In the genomic region with DNA sequence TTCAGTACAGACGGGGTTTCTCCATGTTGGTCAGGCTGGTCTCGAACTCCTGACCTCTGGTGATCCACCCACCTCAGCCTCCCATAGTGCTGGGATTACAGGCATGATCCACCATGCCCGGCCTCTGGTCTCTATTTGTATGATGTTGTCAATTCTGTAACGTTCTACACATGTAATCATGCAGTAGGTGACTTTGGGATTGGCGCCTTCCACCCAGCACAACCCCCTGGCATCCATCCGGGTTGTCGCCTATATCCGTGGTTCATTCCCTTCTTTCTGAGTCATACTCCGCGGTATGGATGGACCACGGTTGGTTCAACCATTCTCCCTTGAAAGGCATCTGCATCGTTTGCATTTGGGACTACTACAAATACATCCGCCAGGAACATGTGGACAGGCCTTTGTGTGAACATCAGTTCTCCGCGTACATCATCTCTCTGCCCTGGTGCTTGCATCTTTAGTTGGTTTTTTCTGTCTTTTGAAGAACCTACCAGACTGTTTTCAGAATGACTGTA, we compare ENCODE assay signal across 1 cellular context.
TF ChIP-seq lines count a peak whose summit lies in the region.

No MANE protein-coding gene starts in this region.

TF ChIP-seq in HCT116, 20 proteins besides CTCF, POLR2A, EP300 and RAD21 (continued from another document):
- TF ChIP-seq SRF (IDR thresholded peaks at IDR 0.05; ENCODE audit: low read depth) = no peak
- TF ChIP-seq, protein P1, sequence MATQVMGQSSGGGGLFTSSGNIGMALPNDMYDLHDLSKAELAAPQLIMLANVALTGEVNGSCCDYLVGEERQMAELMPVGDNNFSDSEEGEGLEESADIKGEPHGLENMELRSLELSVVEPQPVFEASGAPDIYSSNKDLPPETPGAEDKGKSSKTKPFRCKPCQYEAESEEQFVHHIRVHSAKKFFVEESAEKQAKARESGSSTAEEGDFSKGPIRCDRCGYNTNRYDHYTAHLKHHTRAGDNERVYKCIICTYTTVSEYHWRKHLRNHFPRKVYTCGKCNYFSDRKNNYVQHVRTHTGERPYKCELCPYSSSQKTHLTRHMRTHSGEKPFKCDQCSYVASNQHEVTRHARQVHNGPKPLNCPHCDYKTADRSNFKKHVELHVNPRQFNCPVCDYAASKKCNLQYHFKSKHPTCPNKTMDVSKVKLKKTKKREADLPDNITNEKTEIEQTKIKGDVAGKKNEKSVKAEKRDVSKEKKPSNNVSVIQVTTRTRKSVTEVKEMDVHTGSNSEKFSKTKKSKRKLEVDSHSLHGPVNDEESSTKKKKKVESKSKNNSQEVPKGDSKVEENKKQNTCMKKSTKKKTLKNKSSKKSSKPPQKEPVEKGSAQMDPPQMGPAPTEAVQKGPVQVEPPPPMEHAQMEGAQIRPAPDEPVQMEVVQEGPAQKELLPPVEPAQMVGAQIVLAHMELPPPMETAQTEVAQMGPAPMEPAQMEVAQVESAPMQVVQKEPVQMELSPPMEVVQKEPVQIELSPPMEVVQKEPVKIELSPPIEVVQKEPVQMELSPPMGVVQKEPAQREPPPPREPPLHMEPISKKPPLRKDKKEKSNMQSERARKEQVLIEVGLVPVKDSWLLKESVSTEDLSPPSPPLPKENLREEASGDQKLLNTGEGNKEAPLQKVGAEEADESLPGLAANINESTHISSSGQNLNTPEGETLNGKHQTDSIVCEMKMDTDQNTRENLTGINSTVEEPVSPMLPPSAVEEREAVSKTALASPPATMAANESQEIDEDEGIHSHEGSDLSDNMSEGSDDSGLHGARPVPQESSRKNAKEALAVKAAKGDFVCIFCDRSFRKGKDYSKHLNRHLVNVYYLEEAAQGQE (IDR thresholded peaks at IDR 0.05; ENCODE audit: low read depth) = no peak
